Comparison of ENCODE assay signal across 9 cellular contexts in the genomic region with DNA sequence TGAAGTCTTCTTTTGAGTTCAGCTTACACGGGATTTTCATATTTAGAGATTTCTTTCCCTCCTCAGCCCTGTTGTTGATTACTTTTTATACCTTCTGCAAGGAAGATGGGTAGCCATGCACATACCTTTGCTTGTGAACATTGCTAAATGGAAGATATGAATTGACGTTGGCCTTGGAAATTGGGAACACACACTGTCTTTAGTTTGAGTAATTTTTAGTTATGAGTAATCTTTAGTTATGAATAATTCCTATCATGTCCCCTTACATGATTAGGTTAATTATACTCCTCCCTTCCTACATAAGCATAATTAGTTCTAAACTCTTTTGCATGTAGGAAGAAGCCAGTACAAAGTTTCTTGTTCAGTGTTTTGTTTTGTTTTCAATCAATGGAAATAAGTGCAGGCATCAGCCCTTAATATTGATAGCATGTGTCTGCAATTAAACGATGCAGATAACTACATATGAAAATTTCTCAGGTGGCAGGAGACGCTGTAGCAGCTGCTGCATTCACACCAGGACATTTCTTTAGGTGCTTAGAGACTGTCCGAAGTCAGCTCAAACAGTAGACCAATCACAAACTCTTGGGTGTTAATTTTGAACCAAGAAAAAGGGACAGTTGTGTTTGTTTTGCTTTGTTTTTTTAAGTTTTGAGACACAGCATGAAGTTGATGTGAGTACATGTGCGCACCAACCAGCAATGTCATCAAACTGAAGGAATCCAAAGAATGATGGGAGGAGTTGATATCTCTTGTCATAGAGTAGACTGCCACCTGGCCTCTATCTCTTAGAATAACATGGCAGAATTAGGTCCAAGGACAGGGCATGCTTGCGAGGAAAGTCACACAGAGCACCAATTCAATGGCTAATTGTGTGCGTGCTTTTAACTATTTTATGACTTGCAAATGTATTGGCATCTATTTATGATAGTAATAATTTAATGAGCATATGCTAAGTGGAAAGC. TPM values are rescaled to one million over a fixed set of nuclear protein-coding genes. Genes with fewer than 3 reads are reported as not detected.
DNase-seq lines count a peak whose midpoint lies in the region; ATAC-seq and TF ChIP-seq lines count a peak whose summit lies in the region.
"Had no signal": no experiment of that assay in that cellular context is flagged by ENCODE, and none has a peak within 500 bp of the region (broad histone marks: within the 10 kb centered on the region; RNA-seq: fewer than 3 reads in every experiment).

No MANE protein-coding gene starts in this region.

- H3K9me3 Mint-ChIP-seq in activated CD4-positive, alpha-beta T cell treated with anti-CD3 and anti-CD28 coated beads, Interleukin-2, amount 10 ng/mL, durations not matched to agents 24 days and 14 days: no peaks in the 10 kb centered on the region
- H3K9me3 Mint-ChIP-seq in stimulated activated effector memory CD8-positive, alpha-beta T cell treated with anti-CD3 and anti-CD28 coated beads, Interleukin-12 subunit alpha, Interleukin-12 subunit beta, amount 100 ng/mL, for 72 hours: no peaks in the 10 kb centered on the region
- H3K9me3 Mint-ChIP-seq: activated B cell treated with CpG ODN at 0.5 μM for 24 hours had no signal

- H3K4me1 Mint-ChIP-seq in activated CD4-positive, alpha-beta T cell treated with anti-CD3 and anti-CD28 coated beads, Interleukin-2, amount 10 ng/mL, durations not matched to agents 24 days and 14 days: peaks cover 12% of the 10 kb centered on the region
- peaks cover 16% of the 10 kb centered on the region for H3K4me1 Mint-ChIP-seq in stimulated activated effector memory CD8-positive, alpha-beta T cell treated with anti-CD3 and anti-CD28 coated beads, Interleukin-12 subunit alpha, Interleukin-12 subunit beta, amount 100 ng/mL, for 72 hours
- H3K4me1 Mint-ChIP-seq: activated B cell treated with CpG ODN at 0.5 μM for 24 hours had no signal

- H3K4me1 ChIP-seq in uterus: no peaks in the 10 kb centered on the region

- H3K27ac Mint-ChIP-seq in activated CD4-positive, alpha-beta T cell treated with anti-CD3 and anti-CD28 coated beads, Interleukin-2, amount 10 ng/mL, durations not matched to agents 24 days and 14 days: no peak overlapping the region
- no peak overlapping the region for H3K27ac Mint-ChIP-seq in stimulated activated effector memory CD8-positive, alpha-beta T cell treated with anti-CD3 and anti-CD28 coated beads, Interleukin-12 subunit alpha, Interleukin-12 subunit beta, amount 100 ng/mL, for 72 hours
- H3K27ac Mint-ChIP-seq: activated B cell treated with CpG ODN at 0.5 μM for 24 hours had no signal

- no peaks in the 10 kb centered on the region for H3K27me3 Mint-ChIP-seq in activated CD4-positive, alpha-beta T cell treated with anti-CD3 and anti-CD28 coated beads, Interleukin-2, amount 10 ng/mL, durations not matched to agents 24 days and 14 days
- H3K27me3 Mint-ChIP-seq: activated B cell treated with CpG ODN at 0.5 μM for 24 hours had no signal

- no peaks in the 10 kb centered on the region for H3K9me3 ChIP-seq in uterus

- ATAC-seq in stimulated activated effector memory CD8-positive, alpha-beta T cell treated with anti-CD3 and anti-CD28 coated beads, Interleukin-12 subunit alpha, Interleukin-12 subunit beta, amount 100 ng/mL, for 72 hours: peak; percentile 72

- intact Hi-C loops in activated CD4-positive, alpha-beta T cell treated with anti-CD3 and anti-CD28 coated beads, Interleukin-2, amount 10 ng/mL, durations not matched to agents 24 days and 14 days (cut with micrococcal nuclease): loop anchor here (1.0 kb wide), 1 partner anchor 11 kb away; no protein-coding TSS in a partner anchor
- intact Hi-C loops in uterus (cut with DNase I; ENCODE audit: low total_unique reads): no loop called here

- no peak for TF ChIP-seq POLR2A in uterus (IDR thresholded peaks at IDR 0.05)

- no peak overlapping the region for H3K4me3 ChIP-seq in uterus

- H3K36me3 ChIP-seq in uterus: no peaks in the 10 kb centered on the region

- peak; percentile 68 for DNase-seq in activated CD4-positive, alpha-beta T cell treated with anti-CD3 and anti-CD28 coated beads, Interleukin-2, amount 10 ng/mL, durations not matched to agents 24 days and 14 days
- no peak for DNase-seq in activated CD4-positive, alpha-beta T cell treated with anti-CD3 and anti-CD28 coated beads, Interleukin-2, amount 50 U/mL, for 48 hours
- DNase-seq in RPMI7951 (ENCODE audit: low read depth) (peak; percentile 2), glomerular visceral epithelial cell (ENCODE audit: extremely low spot score) (peak; percentile 26), epidermal melanocyte (ENCODE audit: insufficient read length, low spot score) (no peak), uterus (no peak), mesenteric fat pad (ENCODE audit: low spot score) (no peak)
- DNase-seq in stimulated activated effector memory CD8-positive, alpha-beta T cell treated with anti-CD3 and anti-CD28 coated beads, Interleukin-12 subunit alpha, Interleukin-12 subunit beta, amount 100 ng/mL, for 72 hours (ENCODE audit: low spot score in 2 of 2): no peak
- DNase-seq: activated B cell treated with CpG ODN at 0.5 μM for 24 hours had no signal

- TF ChIP-seq CTCF in uterus (IDR thresholded peaks at IDR 0.05): peak in 2 of 4 experiments; percentile 6 to 24

- H3K27me3 ChIP-seq in uterus: no peaks in the 10 kb centered on the region

- peaks cover 47% of the 10 kb centered on the region for H3K36me3 Mint-ChIP-seq in activated CD4-positive, alpha-beta T cell treated with anti-CD3 and anti-CD28 coated beads, Interleukin-2, amount 10 ng/mL, durations not matched to agents 24 days and 14 days (ENCODE audit: low read depth)
- H3K36me3 Mint-ChIP-seq in stimulated activated effector memory CD8-positive, alpha-beta T cell treated with anti-CD3 and anti-CD28 coated beads, Interleukin-12 subunit alpha, Interleukin-12 subunit beta, amount 100 ng/mL, for 72 hours: peaks cover 83% of the 10 kb centered on the region

- no peak overlapping the region for H3K4me3 Mint-ChIP-seq in activated CD4-positive, alpha-beta T cell treated with anti-CD3 and anti-CD28 coated beads, Interleukin-2, amount 10 ng/mL, durations not matched to agents 24 days and 14 days
- H3K4me3 Mint-ChIP-seq in stimulated activated effector memory CD8-positive, alpha-beta T cell treated with anti-CD3 and anti-CD28 coated beads, Interleukin-12 subunit alpha, Interleukin-12 subunit beta, amount 100 ng/mL, for 72 hours: no peak overlapping the region
- H3K4me3 Mint-ChIP-seq: activated B cell treated with CpG ODN at 0.5 μM for 24 hours had no signal

- no peak overlapping the region for H3K27ac ChIP-seq in uterus

RNA-seq across cellular contexts. Expression of a gene that starts 51.4 kb away (rescaled TPM):
- 91.4 and 100.0 TPM in 2 replicates for total RNA-seq in activated CD4-positive, alpha-beta T cell treated with anti-CD3 and anti-CD28 coated beads, Interleukin-2, amount 10 ng/mL, durations not matched to agents 24 days and 14 days
- total RNA-seq in RPMI7951 (2014; rRNA removed; shearing (Covaris generic)): 38.5 and 64.2 TPM in 2 replicates
- total RNA-seq in uterus (100 to 1,000 TPM in 3 of 4 donors, 10 to 100 TPM in 1; 51.7 to 251 (median 214) TPM), mesenteric fat pad (136 TPM)

Comparison
In these comparisons a context has a peak if more than half of its experiments do, and no peak if none do; other contexts are left out.
1. DNase-seq: peak in activated CD4-positive, alpha-beta T cell treated with anti-CD3 and anti-CD28 coated beads, Interleukin-2, amount 10 ng/mL, durations not matched to agents 24 days and 14 days (single experiment), RPMI7951 (single experiment) and glomerular visceral epithelial cell (single experiment); none in activated CD4-positive, alpha-beta T cell treated with anti-CD3 and anti-CD28 coated beads, Interleukin-2, amount 50 U/mL, for 48 hours (0 of 2), stimulated activated effector memory CD8-positive, alpha-beta T cell treated with anti-CD3 and anti-CD28 coated beads, Interleukin-12 subunit alpha, Interleukin-12 subunit beta, amount 100 ng/mL, for 72 hours (0 of 2), epidermal melanocyte (single experiment), uterus (0 of 2) and mesenteric fat pad (single experiment).